Comparison of ENCODE assay signal across 8 cellular contexts in genomic region chr20:57435498-57436222, GRCh38. TPM values are rescaled to one million over a fixed set of nuclear protein-coding genes. Genes with fewer than 3 reads are reported as not detected.
DNase-seq lines count a peak whose midpoint lies in the region; ATAC-seq and TF ChIP-seq lines count a peak whose summit lies in the region.

No MANE protein-coding gene starts in this region.

- no peaks in the 10 kb centered on the region for H3K9me2 ChIP-seq in hepatocyte (replicated peaks; ENCODE audit: insufficient read depth)

- no peak overlapping the region for H3K4me3 ChIP-seq in mesendoderm (ENCODE audit: low read length)
- H3K4me3 ChIP-seq in hepatocyte = no peak overlapping the region

- no peaks in the 10 kb centered on the region for H3K79me1 ChIP-seq in mesendoderm (ENCODE audit: low read length)

- H3K27ac ChIP-seq in mesendoderm (ENCODE audit: low read depth, low read length) (no peak overlapping the region), hepatocyte (no peak overlapping the region)

- H2AK5ac ChIP-seq in mesendoderm (ENCODE audit: low read length) = no peak overlapping the region

- no peak overlapping the region for H4K8ac ChIP-seq in mesendoderm (ENCODE audit: low read depth, low read length)

- H2BK120ac ChIP-seq in mesendoderm (ENCODE audit: low read depth, low read length) = no peak overlapping the region

- WGBS in mesendoderm (ENCODE audit: extremely low coverage, insufficient coverage, low lambda C conversion rate) = no CpG with 5 or more reads among the region's 25 CpGs
- WGBS in hepatocyte (ENCODE audit: low lambda C conversion rate, missing lambda C conversion rate) = 74% methylated on average over 25 of the region's 25 CpGs

- no peaks in the 10 kb centered on the region for H3K79me2 ChIP-seq in mesendoderm (ENCODE audit: control insufficient read depth, insufficient read depth, low read length)
- no peaks in the 10 kb centered on the region for H3K79me2 ChIP-seq in hepatocyte

- no peaks in the 10 kb centered on the region for H3K9me3 ChIP-seq in hepatocyte (ENCODE audit: low read depth)

- H2BK5ac ChIP-seq in mesendoderm (ENCODE audit: low read length) = no peak overlapping the region

- no peaks in the 10 kb centered on the region for H4K20me1 ChIP-seq in hepatocyte (ENCODE audit: insufficient read depth, poor library complexity, severe bottlenecking)

- TF ChIP-seq CTCF in hepatocyte (IDR thresholded peaks at IDR 0.05; ENCODE audit: poor library complexity) = no peak

- H3K4me1 ChIP-seq in mesendoderm (ENCODE audit: control insufficient read depth, low read depth, low read length) = no peaks in the 10 kb centered on the region
- no peaks in the 10 kb centered on the region for H3K4me1 ChIP-seq in hepatocyte (ENCODE audit: insufficient read depth)

- H3K4me2 ChIP-seq in mesendoderm (ENCODE audit: low read length) = no peak overlapping the region
- H3K4me2 ChIP-seq in hepatocyte = no peak overlapping the region

- no peak overlapping the region for H3K9ac ChIP-seq in mesendoderm (ENCODE audit: low read length)

- no peak for ATAC-seq in GM21723 (IDR thresholded peaks at IDR 0.05; ENCODE audit: unreplicated experiment)
- no peak for ATAC-seq in HG02870 (IDR thresholded peaks at IDR 0.05; ENCODE audit: unreplicated experiment)

- no peak overlapping the region for H3K23ac ChIP-seq in mesendoderm (ENCODE audit: low read length)

- H4K5ac ChIP-seq in mesendoderm (ENCODE audit: low read length) = no peak overlapping the region

- DNase-seq in DMS79 (lab: John Stamatoyannopoulos, UW) (peak; percentile 99), NAMALWA (ENCODE audit: low spot score) (peak; percentile 64), SIG-M5 (lab: John Stamatoyannopoulos, UW) (peak; percentile 47), cerebellar cortex (ENCODE audit: low spot score) (peak; percentile 70), mesendoderm (peak; percentile 50), hepatocyte (ENCODE audit: low spot score) (no peak)

- no peak overlapping the region for H2BK15ac ChIP-seq in mesendoderm (replicated peaks; ENCODE audit: low read depth)

- no peak overlapping the region for H3K56ac ChIP-seq in mesendoderm (ENCODE audit: low read length)

- no peak overlapping the region for H3K18ac ChIP-seq in mesendoderm (ENCODE audit: low read length)

- no peaks in the 10 kb centered on the region for H3K27me3 ChIP-seq in mesendoderm (ENCODE audit: insufficient read depth, low read length, poor library complexity)
- H3K27me3 ChIP-seq in hepatocyte = no peaks in the 10 kb centered on the region

- H3K36me3 ChIP-seq in mesendoderm (ENCODE audit: control insufficient read depth, insufficient read depth, low read length) (no peaks in the 10 kb centered on the region), hepatocyte (replicated peaks; ENCODE audit: insufficient read depth, low read depth) (no peaks in the 10 kb centered on the region)

- H2AFZ ChIP-seq in hepatocyte = no peak overlapping the region

- H3K4ac ChIP-seq in mesendoderm (ENCODE audit: low read depth, low read length) = no peak overlapping the region

RNA-seq across cellular contexts. Expression of gene RBM38, which starts 44.5 kb away (rescaled TPM):
- polyA plus RNA-seq in mesendoderm (2013, experiment 1 of 2) = 60.0 TPM
- 60.7 TPM for polyA plus RNA-seq in mesendoderm (2013, experiment 2 of 2)
- total RNA-seq in hepatocyte = 16.1 and 18.1 TPM in 2 replicates
- polyA plus RNA-seq in hepatocyte = 15.6 and 19.6 TPM in 2 replicates
